1 cellular context compared by ENCODE assay signal in the genomic region with DNA sequence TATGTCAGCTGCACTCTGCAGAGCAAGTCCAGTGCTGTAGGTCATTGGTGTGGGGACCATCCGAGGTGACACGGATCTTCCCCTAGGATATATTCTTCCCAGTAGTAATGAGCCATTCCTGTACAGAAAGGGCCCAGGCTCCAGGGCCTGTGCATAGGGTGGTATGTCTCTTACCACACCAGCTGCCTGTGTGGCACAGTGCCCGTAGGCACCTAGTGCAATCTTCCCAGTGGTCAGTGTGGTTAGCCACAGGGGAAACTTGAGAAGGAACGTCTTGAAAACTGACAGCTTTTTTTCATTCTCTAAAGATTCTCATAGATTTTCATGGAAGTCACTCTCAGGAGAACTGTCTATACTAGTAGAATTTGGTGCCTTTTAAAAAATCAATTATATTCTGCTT.
A peak's percentile ranks its signal among the peaks of the same experiment; 100 is the strongest.
TF ChIP-seq lines count a peak whose summit lies in the region.

No MANE protein-coding gene starts in this region.

TF ChIP-seq in SK-N-SH, 30 proteins besides CTCF, POLR2A, EP300 and RAD21 (continued from another document):
- TF ChIP-seq REST (IDR thresholded peaks at IDR 0.05; ENCODE audit: low read depth, low read length) (no peak), FOXJ3 (CRISPR knock-in tag; IDR thresholded peaks at IDR 0.05) (no peak), TEAD4 (IDR thresholded peaks at IDR 0.05; ENCODE audit: borderline replicate concordance, insufficient read depth) (no peak), PBX3 (IDR thresholded peaks at IDR 0.05) (peak; percentile 79), TAF1 (IDR thresholded peaks at IDR 0.05; ENCODE audit: borderline replicate concordance, low read depth, low read length) (no peak), TCF12 (IDR thresholded peaks at IDR 0.05) (peak; percentile 92), MXI1 (IDR thresholded peaks at IDR 0.05; ENCODE audit: low read depth, low read length) (no peak), NFIC (IDR thresholded peaks at IDR 0.05; ENCODE audit: borderline replicate concordance) (peak; percentile 92), CHD2 (IDR thresholded peaks at IDR 0.05; ENCODE audit: low read length, partially characterized antibody) (no peak), MEF2A (IDR thresholded peaks at IDR 0.05; ENCODE audit: borderline replicate concordance, low read depth) (no peak), GABPA (IDR thresholded peaks at IDR 0.05; ENCODE audit: low read depth) (no peak), RXRA (IDR thresholded peaks at IDR 0.05; ENCODE audit: borderline replicate concordance, low read depth) (no peak), RFX5 (IDR thresholded peaks at IDR 0.05; ENCODE audit: low read length) (no peak), SMC3 (IDR thresholded peaks at IDR 0.05; ENCODE audit: low read depth, low read length) (no peak), ELF1 (IDR thresholded peaks at IDR 0.05) (no peak), FOXM1 (IDR thresholded peaks at IDR 0.05; ENCODE audit: low read depth) (no peak), EZH2phosphoT487 (IDR thresholded peaks at IDR 0.05; ENCODE audit: borderline replicate concordance, low read depth) (no peak), JUND (IDR thresholded peaks at IDR 0.05) (peak; percentile 23; the same call in 1 of the 2 replicates), SIN3A (IDR thresholded peaks at IDR 0.05; ENCODE audit: borderline replicate concordance, low read depth, low read length) (peak; percentile 59; the same call in 1 of the 2 replicates), FOSL2 (IDR thresholded peaks at IDR 0.05; ENCODE audit: borderline replicate concordance, low read depth) (peak; percentile 9; the same call in 1 of the 2 replicates), YY1 (IDR thresholded peaks at IDR 0.05; ENCODE audit: low read depth) (no peak), POLR2AphosphoS5 (IDR thresholded peaks at IDR 0.05; ENCODE audit: low read depth, low read length) (peak; percentile 73)
- TF ChIP-seq, protein P1, sequence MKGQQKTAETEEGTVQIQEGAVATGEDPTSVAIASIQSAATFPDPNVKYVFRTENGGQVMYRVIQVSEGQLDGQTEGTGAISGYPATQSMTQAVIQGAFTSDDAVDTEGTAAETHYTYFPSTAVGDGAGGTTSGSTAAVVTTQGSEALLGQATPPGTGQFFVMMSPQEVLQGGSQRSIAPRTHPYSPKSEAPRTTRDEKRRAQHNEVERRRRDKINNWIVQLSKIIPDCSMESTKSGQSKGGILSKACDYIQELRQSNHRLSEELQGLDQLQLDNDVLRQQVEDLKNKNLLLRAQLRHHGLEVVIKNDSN (IDR thresholded peaks at IDR 0.05; ENCODE audit: borderline replicate concordance, low read depth), result no peak
- TF ChIP-seq, protein P2, sequence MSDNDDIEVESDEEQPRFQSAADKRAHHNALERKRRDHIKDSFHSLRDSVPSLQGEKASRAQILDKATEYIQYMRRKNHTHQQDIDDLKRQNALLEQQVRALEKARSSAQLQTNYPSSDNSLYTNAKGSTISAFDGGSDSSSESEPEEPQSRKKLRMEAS (IDR thresholded peaks at IDR 0.05; ENCODE audit: low read depth), result no peak
- TF ChIP-seq, protein P3, sequence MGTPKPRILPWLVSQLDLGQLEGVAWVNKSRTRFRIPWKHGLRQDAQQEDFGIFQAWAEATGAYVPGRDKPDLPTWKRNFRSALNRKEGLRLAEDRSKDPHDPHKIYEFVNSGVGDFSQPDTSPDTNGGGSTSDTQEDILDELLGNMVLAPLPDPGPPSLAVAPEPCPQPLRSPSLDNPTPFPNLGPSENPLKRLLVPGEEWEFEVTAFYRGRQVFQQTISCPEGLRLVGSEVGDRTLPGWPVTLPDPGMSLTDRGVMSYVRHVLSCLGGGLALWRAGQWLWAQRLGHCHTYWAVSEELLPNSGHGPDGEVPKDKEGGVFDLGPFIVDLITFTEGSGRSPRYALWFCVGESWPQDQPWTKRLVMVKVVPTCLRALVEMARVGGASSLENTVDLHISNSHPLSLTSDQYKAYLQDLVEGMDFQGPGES (IDR thresholded peaks at IDR 0.05; ENCODE audit: low read depth, low read length), result no peak
TF ChIP-seq in SK-N-SH: peak in this region for 8.
